Comparison of ENCODE assay signal across 1 cellular context in the genomic region with DNA sequence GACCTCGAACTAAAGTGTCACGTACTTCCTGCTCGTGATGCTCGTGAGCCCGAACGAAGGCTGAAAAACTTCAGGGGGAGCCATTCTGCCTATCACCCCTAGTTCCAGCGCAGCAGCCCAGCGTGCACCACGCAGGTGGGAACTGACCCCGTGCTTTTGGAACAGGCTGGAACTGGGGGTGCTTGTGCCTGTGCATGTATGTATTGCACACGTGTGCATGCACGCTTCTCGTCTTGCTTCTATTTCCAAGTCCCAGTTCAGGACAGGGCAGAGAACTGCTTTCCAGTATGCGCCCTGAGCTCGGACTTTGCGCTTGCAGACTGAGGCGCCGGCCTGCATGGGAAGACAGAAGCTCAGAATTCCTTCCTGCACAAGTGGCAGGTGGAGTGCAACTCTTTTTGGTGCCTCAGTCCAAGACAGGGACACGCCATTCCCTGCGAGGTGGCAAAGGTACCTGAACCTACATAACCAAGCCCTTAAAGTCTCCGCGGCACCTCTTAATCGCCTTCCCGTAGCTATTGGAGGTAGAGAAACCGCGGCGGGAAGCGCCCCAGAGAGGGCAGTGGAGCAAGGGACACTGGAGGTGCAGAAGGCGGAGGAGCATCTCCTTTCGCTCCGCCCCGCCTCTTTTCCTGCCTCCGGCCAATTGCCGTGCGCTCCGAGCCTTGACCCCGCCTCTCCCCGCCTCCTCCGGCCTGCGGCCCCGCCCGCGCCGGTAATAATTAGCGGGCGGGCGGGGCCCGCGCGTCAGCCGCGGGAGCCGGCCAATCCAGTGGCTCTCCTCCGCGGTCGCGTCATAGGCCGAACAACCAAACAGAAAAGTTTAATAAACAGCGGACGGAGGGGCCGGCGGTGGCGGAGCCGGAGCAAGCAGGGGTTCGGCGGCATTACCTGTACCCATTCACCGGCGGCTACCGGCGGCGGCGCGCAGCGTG.
TF ChIP-seq lines count a peak whose summit lies in the region.

A gene (plus strand): TSS at position 826 of the 935 bp plus-strand sequence. CDS start 60,669 bp downstream, outside the sequence.

TF ChIP-seq in K562, 482 proteins besides CTCF, POLR2A, EP300 and RAD21 (continued from another document and continues in another):
- TF ChIP-seq, protein P1, sequence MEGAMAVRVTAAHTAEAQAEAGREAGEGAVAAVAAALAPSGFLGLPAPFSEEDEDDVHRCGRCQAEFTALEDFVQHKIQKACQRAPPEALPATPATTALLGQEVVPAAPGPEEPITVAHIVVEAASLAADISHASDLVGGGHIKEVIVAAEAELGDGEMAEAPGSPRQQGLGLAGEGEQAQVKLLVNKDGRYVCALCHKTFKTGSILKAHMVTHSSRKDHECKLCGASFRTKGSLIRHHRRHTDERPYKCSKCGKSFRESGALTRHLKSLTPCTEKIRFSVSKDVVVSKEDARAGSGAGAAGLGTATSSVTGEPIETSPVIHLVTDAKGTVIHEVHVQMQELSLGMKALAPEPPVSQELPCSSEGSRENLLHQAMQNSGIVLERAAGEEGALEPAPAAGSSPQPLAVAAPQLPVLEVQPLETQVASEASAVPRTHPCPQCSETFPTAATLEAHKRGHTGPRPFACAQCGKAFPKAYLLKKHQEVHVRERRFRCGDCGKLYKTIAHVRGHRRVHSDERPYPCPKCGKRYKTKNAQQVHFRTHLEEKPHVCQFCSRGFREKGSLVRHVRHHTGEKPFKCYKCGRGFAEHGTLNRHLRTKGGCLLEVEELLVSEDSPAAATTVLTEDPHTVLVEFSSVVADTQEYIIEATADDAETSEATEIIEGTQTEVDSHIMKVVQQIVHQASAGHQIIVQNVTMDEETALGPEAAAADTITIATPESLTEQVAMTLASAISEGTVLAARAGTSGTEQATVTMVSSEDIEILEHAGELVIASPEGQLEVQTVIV (CRISPR knock-in tag; IDR thresholded peaks at IDR 0.05; ENCODE audit: borderline replicate concordance) = no peak
- no peak for TF ChIP-seq STAT5A (IDR thresholded peaks at IDR 0.05; ENCODE audit: borderline replicate concordance, low read length)
- TF ChIP-seq HNRNPK (IDR thresholded peaks at IDR 0.05; ENCODE audit: low read depth, low read length, poor library complexity, severe bottlenecking) = peak; percentile 27
- TF ChIP-seq RBBP5 (IDR thresholded peaks at IDR 0.05; ENCODE audit: borderline replicate concordance, insufficient read depth, low read length, poor library complexity, severe bottlenecking) = no peak
- TF ChIP-seq, protein P2, sequence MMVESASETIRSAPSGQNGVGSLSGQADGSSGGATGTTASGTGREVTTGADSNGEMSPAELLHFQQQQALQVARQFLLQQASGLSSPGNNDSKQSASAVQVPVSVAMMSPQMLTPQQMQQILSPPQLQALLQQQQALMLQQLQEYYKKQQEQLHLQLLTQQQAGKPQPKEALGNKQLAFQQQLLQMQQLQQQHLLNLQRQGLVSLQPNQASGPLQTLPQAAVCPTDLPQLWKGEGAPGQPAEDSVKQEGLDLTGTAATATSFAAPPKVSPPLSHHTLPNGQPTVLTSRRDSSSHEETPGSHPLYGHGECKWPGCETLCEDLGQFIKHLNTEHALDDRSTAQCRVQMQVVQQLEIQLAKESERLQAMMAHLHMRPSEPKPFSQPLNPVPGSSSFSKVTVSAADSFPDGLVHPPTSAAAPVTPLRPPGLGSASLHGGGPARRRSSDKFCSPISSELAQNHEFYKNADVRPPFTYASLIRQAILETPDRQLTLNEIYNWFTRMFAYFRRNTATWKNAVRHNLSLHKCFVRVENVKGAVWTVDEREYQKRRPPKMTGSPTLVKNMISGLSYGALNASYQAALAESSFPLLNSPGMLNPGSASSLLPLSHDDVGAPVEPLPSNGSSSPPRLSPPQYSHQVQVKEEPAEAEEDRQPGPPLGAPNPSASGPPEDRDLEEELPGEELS (CRISPR knock-in tag; IDR thresholded peaks at IDR 0.05; ENCODE audit: borderline replicate concordance) = no peak
- no peak for TF ChIP-seq MEF2D (tag; conservative IDR thresholded peaks at IDR 0.05; ENCODE audit: low read depth)
- no peak for TF ChIP-seq ZNF354B (CRISPR knock-in tag; IDR thresholded peaks at IDR 0.05)
- TF ChIP-seq, protein P3, sequence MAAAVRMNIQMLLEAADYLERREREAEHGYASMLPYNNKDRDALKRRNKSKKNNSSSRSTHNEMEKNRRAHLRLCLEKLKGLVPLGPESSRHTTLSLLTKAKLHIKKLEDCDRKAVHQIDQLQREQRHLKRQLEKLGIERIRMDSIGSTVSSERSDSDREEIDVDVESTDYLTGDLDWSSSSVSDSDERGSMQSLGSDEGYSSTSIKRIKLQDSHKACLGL (CRISPR knock-in tag; IDR thresholded peaks at IDR 0.05; ENCODE audit: borderline replicate concordance, poor library complexity, severe bottlenecking) = no peak
- TF ChIP-seq, protein P4, sequence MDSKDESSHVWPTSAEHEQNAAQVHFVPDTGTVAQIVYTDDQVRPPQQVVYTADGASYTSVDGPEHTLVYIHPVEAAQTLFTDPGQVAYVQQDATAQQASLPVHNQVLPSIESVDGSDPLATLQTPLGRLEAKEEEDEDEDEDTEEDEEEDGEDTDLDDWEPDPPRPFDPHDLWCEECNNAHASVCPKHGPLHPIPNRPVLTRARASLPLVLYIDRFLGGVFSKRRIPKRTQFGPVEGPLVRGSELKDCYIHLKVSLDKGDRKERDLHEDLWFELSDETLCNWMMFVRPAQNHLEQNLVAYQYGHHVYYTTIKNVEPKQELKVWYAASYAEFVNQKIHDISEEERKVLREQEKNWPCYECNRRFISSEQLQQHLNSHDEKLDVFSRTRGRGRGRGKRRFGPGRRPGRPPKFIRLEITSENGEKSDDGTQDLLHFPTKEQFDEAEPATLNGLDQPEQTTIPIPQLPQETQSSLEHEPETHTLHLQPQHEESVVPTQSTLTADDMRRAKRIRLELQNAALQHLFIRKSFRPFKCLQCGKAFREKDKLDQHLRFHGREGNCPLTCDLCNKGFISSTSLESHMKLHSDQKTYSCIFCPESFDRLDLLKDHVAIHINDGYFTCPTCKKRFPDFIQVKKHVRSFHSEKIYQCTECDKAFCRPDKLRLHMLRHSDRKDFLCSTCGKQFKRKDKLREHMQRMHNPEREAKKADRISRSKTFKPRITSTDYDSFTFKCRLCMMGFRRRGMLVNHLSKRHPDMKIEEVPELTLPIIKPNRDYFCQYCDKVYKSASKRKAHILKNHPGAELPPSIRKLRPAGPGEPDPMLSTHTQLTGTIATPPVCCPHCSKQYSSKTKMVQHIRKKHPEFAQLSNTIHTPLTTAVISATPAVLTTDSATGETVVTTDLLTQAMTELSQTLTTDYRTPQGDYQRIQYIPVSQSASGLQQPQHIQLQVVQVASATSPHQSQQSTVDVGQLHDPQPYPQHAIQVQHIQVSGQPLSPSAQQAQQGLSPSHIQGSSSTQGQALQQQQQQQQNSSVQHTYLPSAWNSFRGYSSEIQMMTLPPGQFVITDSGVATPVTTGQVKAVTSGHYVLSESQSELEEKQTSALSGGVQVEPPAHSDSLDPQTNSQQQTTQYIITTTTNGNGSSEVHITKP (IDR thresholded peaks at IDR 0.05; ENCODE audit: partially characterized antibody) = peak; percentile 11
- TF ChIP-seq CBX5 (IDR thresholded peaks at IDR 0.05; ENCODE audit: borderline replicate concordance, low read depth) = no peak
- TF ChIP-seq, protein P5, sequence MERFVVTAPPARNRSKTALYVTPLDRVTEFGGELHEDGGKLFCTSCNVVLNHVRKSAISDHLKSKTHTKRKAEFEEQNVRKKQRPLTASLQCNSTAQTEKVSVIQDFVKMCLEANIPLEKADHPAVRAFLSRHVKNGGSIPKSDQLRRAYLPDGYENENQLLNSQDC (CRISPR knock-in tag; IDR thresholded peaks at IDR 0.05) = no peak
- no peak for TF ChIP-seq BRD9 (IDR thresholded peaks at IDR 0.05; ENCODE audit: low read depth, partially characterized antibody)
- TF ChIP-seq ZNF184 (CRISPR knock-in tag; IDR thresholded peaks at IDR 0.05) = no peak
- TF ChIP-seq EWSR1 (IDR thresholded peaks at IDR 0.05; ENCODE audit: borderline replicate concordance, low read depth, partially characterized antibody) = no peak
- peak; percentile 70 for TF ChIP-seq SUPT5H (IDR thresholded peaks at IDR 0.05)
- no peak for TF ChIP-seq PPARD (CRISPR knock-in tag; IDR thresholded peaks at IDR 0.05)
- TF ChIP-seq, protein P6, sequence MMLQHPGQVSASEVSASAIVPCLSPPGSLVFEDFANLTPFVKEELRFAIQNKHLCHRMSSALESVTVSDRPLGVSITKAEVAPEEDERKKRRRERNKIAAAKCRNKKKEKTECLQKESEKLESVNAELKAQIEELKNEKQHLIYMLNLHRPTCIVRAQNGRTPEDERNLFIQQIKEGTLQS (IDR thresholded peaks at IDR 0.05) = no peak
- TF ChIP-seq, protein P6 (CRISPR knock-in tag; conservative IDR thresholded peaks at IDR 0.05) = no peak
- TF ChIP-seq FOXM1 (IDR thresholded peaks at IDR 0.05; ENCODE audit: low read depth) = no peak
- no peak for TF ChIP-seq FOXM1 (CRISPR knock-in tag; IDR thresholded peaks at IDR 0.05; ENCODE audit: low read depth)
- no peak for TF ChIP-seq CHD1 (IDR thresholded peaks at IDR 0.05; ENCODE audit: low read length)
- TF ChIP-seq ZNF253 (CRISPR knock-in tag; conservative IDR thresholded peaks at IDR 0.05) = no peak
- TF ChIP-seq ZNF586 (CRISPR knock-in tag; conservative IDR thresholded peaks at IDR 0.05) = no peak
- peak; percentile 42; the same call in 1 of the 2 replicates for TF ChIP-seq PML (IDR thresholded peaks at IDR 0.05; ENCODE audit: low read length)
- no peak for TF ChIP-seq HNRNPUL1 (IDR thresholded peaks at IDR 0.05; ENCODE audit: low read length)
- no peak for TF ChIP-seq SNRNP70 (optimal IDR thresholded peaks at IDR 0.05; ENCODE audit: low read depth, low read length)
- TF ChIP-seq, protein P7, sequence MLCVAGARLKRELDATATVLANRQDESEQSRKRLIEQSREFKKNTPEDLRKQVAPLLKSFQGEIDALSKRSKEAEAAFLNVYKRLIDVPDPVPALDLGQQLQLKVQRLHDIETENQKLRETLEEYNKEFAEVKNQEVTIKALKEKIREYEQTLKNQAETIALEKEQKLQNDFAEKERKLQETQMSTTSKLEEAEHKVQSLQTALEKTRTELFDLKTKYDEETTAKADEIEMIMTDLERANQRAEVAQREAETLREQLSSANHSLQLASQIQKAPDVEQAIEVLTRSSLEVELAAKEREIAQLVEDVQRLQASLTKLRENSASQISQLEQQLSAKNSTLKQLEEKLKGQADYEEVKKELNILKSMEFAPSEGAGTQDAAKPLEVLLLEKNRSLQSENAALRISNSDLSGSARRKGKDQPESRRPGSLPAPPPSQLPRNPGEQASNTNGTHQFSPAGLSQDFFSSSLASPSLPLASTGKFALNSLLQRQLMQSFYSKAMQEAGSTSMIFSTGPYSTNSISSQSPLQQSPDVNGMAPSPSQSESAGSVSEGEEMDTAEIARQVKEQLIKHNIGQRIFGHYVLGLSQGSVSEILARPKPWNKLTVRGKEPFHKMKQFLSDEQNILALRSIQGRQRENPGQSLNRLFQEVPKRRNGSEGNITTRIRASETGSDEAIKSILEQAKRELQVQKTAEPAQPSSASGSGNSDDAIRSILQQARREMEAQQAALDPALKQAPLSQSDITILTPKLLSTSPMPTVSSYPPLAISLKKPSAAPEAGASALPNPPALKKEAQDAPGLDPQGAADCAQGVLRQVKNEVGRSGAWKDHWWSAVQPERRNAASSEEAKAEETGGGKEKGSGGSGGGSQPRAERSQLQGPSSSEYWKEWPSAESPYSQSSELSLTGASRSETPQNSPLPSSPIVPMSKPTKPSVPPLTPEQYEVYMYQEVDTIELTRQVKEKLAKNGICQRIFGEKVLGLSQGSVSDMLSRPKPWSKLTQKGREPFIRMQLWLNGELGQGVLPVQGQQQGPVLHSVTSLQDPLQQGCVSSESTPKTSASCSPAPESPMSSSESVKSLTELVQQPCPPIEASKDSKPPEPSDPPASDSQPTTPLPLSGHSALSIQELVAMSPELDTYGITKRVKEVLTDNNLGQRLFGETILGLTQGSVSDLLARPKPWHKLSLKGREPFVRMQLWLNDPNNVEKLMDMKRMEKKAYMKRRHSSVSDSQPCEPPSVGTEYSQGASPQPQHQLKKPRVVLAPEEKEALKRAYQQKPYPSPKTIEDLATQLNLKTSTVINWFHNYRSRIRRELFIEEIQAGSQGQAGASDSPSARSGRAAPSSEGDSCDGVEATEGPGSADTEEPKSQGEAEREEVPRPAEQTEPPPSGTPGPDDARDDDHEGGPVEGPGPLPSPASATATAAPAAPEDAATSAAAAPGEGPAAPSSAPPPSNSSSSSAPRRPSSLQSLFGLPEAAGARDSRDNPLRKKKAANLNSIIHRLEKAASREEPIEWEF (CRISPR knock-in tag; IDR thresholded peaks at IDR 0.05) = no peak
- TF ChIP-seq, protein P8, sequence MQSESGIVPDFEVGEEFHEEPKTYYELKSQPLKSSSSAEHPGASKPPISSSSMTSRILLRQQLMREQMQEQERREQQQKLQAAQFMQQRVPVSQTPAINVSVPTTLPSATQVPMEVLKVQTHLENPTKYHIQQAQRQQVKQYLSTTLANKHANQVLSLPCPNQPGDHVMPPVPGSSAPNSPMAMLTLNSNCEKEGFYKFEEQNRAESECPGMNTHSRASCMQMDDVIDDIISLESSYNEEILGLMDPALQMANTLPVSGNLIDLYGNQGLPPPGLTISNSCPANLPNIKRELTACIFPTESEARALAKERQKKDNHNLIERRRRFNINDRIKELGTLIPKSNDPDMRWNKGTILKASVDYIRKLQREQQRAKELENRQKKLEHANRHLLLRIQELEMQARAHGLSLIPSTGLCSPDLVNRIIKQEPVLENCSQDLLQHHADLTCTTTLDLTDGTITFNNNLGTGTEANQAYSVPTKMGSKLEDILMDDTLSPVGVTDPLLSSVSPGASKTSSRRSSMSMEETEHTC (IDR thresholded peaks at IDR 0.05) = no peak
- TF ChIP-seq MCM3 (IDR thresholded peaks at IDR 0.05) = no peak
- no peak; the same call in 1 of the 2 replicates for TF ChIP-seq ZNF143 (CRISPR knock-in tag; IDR thresholded peaks at IDR 0.05)
- TF ChIP-seq ZNF274 (IDR thresholded peaks at IDR 0.05; ENCODE audit: borderline replicate concordance, low read depth, low read length) = no peak
- TF ChIP-seq KAT7 (CRISPR knock-in tag; IDR thresholded peaks at IDR 0.05; ENCODE audit: borderline replicate concordance) = no peak
- TF ChIP-seq TFAM (CRISPR knock-in tag; conservative IDR thresholded peaks at IDR 0.05) = no peak
- TF ChIP-seq STAG1 (CRISPR knock-in tag; IDR thresholded peaks at IDR 0.05; ENCODE audit: borderline replicate concordance) = no peak
- TF ChIP-seq, protein P9, sequence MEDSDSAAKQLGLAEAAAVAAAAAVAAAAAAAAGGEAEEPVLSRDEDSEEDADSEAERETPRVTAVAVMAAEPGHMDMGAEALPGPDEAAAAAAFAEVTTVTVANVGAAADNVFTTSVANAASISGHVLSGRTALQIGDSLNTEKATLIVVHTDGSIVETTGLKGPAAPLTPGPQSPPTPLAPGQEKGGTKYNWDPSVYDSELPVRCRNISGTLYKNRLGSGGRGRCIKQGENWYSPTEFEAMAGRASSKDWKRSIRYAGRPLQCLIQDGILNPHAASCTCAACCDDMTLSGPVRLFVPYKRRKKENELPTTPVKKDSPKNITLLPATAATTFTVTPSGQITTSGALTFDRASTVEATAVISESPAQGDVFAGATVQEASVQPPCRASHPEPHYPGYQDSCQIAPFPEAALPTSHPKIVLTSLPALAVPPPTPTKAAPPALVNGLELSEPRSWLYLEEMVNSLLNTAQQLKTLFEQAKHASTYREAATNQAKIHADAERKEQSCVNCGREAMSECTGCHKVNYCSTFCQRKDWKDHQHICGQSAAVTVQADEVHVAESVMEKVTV (CRISPR knock-in tag; IDR thresholded peaks at IDR 0.05) = no peak
- no peak for TF ChIP-seq PHB2 (IDR thresholded peaks at IDR 0.05; ENCODE audit: low read depth)
- no peak for TF ChIP-seq ESRRB (CRISPR knock-in tag; IDR thresholded peaks at IDR 0.05; ENCODE audit: borderline replicate concordance)
- no peak; a peak in 1 of 4 replicates for TF ChIP-seq FOXA3 (CRISPR knock-in tag; conservative IDR thresholded peaks at IDR 0.05 in 1 of 2, IDR thresholded peaks at IDR 0.05 in 1 of 2)
- TF ChIP-seq CXXC5 (CRISPR knock-in tag; IDR thresholded peaks at IDR 0.05) = peak; percentile 66
- TF ChIP-seq TSC22D4 (tag; IDR thresholded peaks at IDR 0.05) = no peak
